Comparison of ENCODE assay signal across 8 cellular contexts in genomic region chr19:42242512-42243409, GRCh38. TPM values are rescaled to one million over a fixed set of nuclear protein-coding genes. Genes with fewer than 3 reads are reported as not detected.
DNase-seq lines count a peak whose midpoint lies in the region; ATAC-seq and TF ChIP-seq lines count a peak whose summit lies in the region.

Gene GSK3A (minus strand): TSS chr19:42242602. CDS start chr19:42242465, 137 bp downstream.

- no peaks in the 10 kb centered on the region for H3K27me3 Mint-ChIP-seq in progenitor cell of endocrine pancreas

- peak within 1 kb of the TSS; percentile 90 for H3K4me3 Mint-ChIP-seq in progenitor cell of endocrine pancreas (ENCODE audit: low read depth)

- H3K27ac Mint-ChIP-seq in progenitor cell of endocrine pancreas = peak within 1 kb of the TSS; percentile 99

- H3K9me3 Mint-ChIP-seq in progenitor cell of endocrine pancreas (ENCODE audit: low read depth) = no peaks in the 10 kb centered on the region

- TF ChIP-seq CTCF in left ventricle myocardium inferior (IDR thresholded peaks at IDR 0.05; ENCODE audit: borderline replicate concordance) (no peak), progenitor cell of endocrine pancreas (IDR thresholded peaks at IDR 0.05; ENCODE audit: unreplicated experiment) (no peak)

- peaks cover 8% of the 10 kb centered on the region for H3K36me3 Mint-ChIP-seq in progenitor cell of endocrine pancreas (ENCODE audit: insufficient read depth)

- peak; percentile 100 for DNase-seq in NCI-H187 (lab: John Stamatoyannopoulos, UW)
- peak; percentile 87 to 100 (median 96) for DNase-seq in T-helper 2 cell
- DNase-seq in left ventricle myocardium inferior = peak; percentile 98
- DNase-seq in progenitor cell of endocrine pancreas (ENCODE audit: low spot score, unreplicated experiment) = peak; percentile 93
- peak; percentile 98 for DNase-seq in ureter (ENCODE audit: low spot score)

- intact Hi-C loops in left ventricle myocardium inferior (cut with micrococcal nuclease) = loop anchor here (5.0 kb wide), 1 partner anchor 40 kb away; no protein-coding TSS in a partner anchor

- H3K4me1 ChIP-seq in left ventricle myocardium inferior = peaks cover 65% of the 10 kb centered on the region

- H3K4me1 Mint-ChIP-seq in progenitor cell of endocrine pancreas (ENCODE audit: low read depth) = peaks cover 22% of the 10 kb centered on the region

- ATAC-seq in GM18498 (IDR thresholded peaks at IDR 0.05; ENCODE audit: unreplicated experiment) (peak; percentile 66), HG02938 (IDR thresholded peaks at IDR 0.05; ENCODE audit: unreplicated experiment) (peak; percentile 61)

- peak within 1 kb of the TSS; percentile 88 for H3K4me3 ChIP-seq in left ventricle myocardium inferior

- H3K27ac ChIP-seq in angular gyrus (ENCODE audit: low read depth, low read length) (peak within 1 kb of the TSS; percentile 93), left ventricle myocardium inferior (replicated peaks) (peak within 1 kb of the TSS; percentile 93)

- H3K36me3 ChIP-seq in left ventricle myocardium inferior = peaks cover 12% of the 10 kb centered on the region

- no peaks in the 10 kb centered on the region for H3K27me3 ChIP-seq in left ventricle myocardium inferior (ENCODE audit: low read depth)

- no peaks in the 10 kb centered on the region for H3K9me3 ChIP-seq in left ventricle myocardium inferior (replicated peaks)

RNA-seq across cellular contexts. Expression of gene GSK3A, which starts in this region (rescaled TPM):
- total RNA-seq in left ventricle myocardium inferior (37.6 TPM), progenitor cell of endocrine pancreas (53.0 and 54.7 TPM in 2 replicates), ureter (36.4 TPM)

Comparison
In these comparisons a context has a peak if more than half of its experiments do, and no peak if none do; other contexts are left out.
1. Peak in every context shown above with its lines: DNase-seq, ATAC-seq, H3K4me3 ChIP-seq and H3K27ac ChIP-seq.